Comparison of ENCODE assay signal across 8 cellular contexts in genomic region chr17:77449908-77450741, GRCh38.
DNase-seq lines count a peak whose midpoint lies in the region; ATAC-seq lines count a peak whose summit lies in the region.

No MANE protein-coding gene starts in this region.

- DNase-seq in stimulated activated CD4-positive, alpha-beta T cell treated with anti-CD3 and anti-CD28 coated beads, Interleukin-12 subunit alpha, Interleukin-12 subunit beta, amount 100 ng/mL, for 4 hours: peak; percentile 78
- no peak for DNase-seq in stimulated activated CD4-positive, alpha-beta T cell treated with anti-CD3 and anti-CD28 coated beads, Interleukin-2, amount 100 ng/mL, for 48 hours
- no peak for DNase-seq in activated CD8-positive, alpha-beta T cell treated with anti-CD3 and anti-CD28 coated beads, Interleukin-2, amount 10 ng/mL, durations not matched to agents 7 days and 5 days
- peak; percentile 70 for DNase-seq in myocyte (ENCODE audit: low read depth)
- no peak for DNase-seq in NCI-H1048 (lab: John Stamatoyannopoulos, UW)

- ATAC-seq in activated CD8-positive, alpha-beta T cell treated with anti-CD3 and anti-CD28 coated beads, Interleukin-2, amount 10 ng/mL, durations not matched to agents 7 days and 5 days: no peak
- ATAC-seq in GM19395 (IDR thresholded peaks at IDR 0.05; ENCODE audit: unreplicated experiment): no peak

- peak overlapping the region; percentile 40 to 43 for H3K4me3 ChIP-seq in esophagus (ENCODE audit: low read depth in 1 of 2, low read length in 2 of 2)

- peak overlapping the region; percentile 92 to 93 for H3K27ac ChIP-seq in esophagus (ENCODE audit: low read depth in 2 of 2, low read length in 1 of 2)
- peak overlapping the region; percentile 91 for H3K27ac ChIP-seq in temporal lobe (ENCODE audit: low read depth, low read length)

- H3K36me3 ChIP-seq in esophagus (ENCODE audit: control insufficient read depth in 2 of 2, insufficient read depth in 2 of 2, low read length in 1 of 2): peaks cover 0 to 4% of the 10 kb centered on the region in 2 donors

- POLR2A ChIA-PET in activated CD8-positive, alpha-beta T cell treated with anti-CD3 and anti-CD28 coated beads, Interleukin-2, amount 10 ng/mL, durations not matched to agents 7 days and 5 days (lab: Charles Lee): interaction anchor here (0.7 to 8.5 kb wide), 7 partner anchors 8 to 74 kb away, joined by 3 to 169 read pairs (median 4); no protein-coding TSS in a partner anchor

- peaks cover 71% of the 10 kb centered on the region for H3K36me3 Mint-ChIP-seq in activated CD8-positive, alpha-beta T cell treated with anti-CD3 and anti-CD28 coated beads, Interleukin-2, amount 10 ng/mL, durations not matched to agents 7 days and 5 days (ENCODE audit: low read depth)

- peak overlapping the region; percentile 85 for H3K4me3 Mint-ChIP-seq in activated CD8-positive, alpha-beta T cell treated with anti-CD3 and anti-CD28 coated beads, Interleukin-2, amount 10 ng/mL, durations not matched to agents 7 days and 5 days

- peak overlapping the region; percentile 93 for H3K27ac Mint-ChIP-seq in activated CD8-positive, alpha-beta T cell treated with anti-CD3 and anti-CD28 coated beads, Interleukin-2, amount 10 ng/mL, durations not matched to agents 7 days and 5 days

- CTCF ChIA-PET in activated CD8-positive, alpha-beta T cell treated with anti-CD3 and anti-CD28 coated beads, Interleukin-2, amount 10 ng/mL, durations not matched to agents 7 days and 5 days (lab: Charles Lee): interaction anchor here (0.9 to 6.4 kb wide), 7 partner anchors 8 to 118 kb away, joined by 3 to 55 read pairs (median 28); no protein-coding TSS in a partner anchor

- H3K27me3 Mint-ChIP-seq in activated CD8-positive, alpha-beta T cell treated with anti-CD3 and anti-CD28 coated beads, Interleukin-2, amount 10 ng/mL, durations not matched to agents 7 days and 5 days (ENCODE audit: low read depth): no peaks in the 10 kb centered on the region

- H3K9me3 ChIP-seq in esophagus (ENCODE audit: control insufficient read depth in 2 of 2, insufficient read depth in 1 of 2, low read depth in 1 of 2, low read length in 1 of 2): no peaks in the 10 kb centered on the region

- no peaks in the 10 kb centered on the region for H3K9me3 Mint-ChIP-seq in activated CD8-positive, alpha-beta T cell treated with anti-CD3 and anti-CD28 coated beads, Interleukin-2, amount 10 ng/mL, durations not matched to agents 7 days and 5 days (ENCODE audit: insufficient read depth)

- WGBS in esophagus, 2 donors: 10 to 21% methylated on average over 23 of the region's 23 CpGs

- peaks cover 27 to 48% of the 10 kb centered on the region in 2 donors for H3K4me1 ChIP-seq in esophagus (ENCODE audit: control insufficient read depth in 2 of 2, insufficient read depth in 2 of 2, low read length in 1 of 2)

- peaks cover 69% of the 10 kb centered on the region for H3K4me1 Mint-ChIP-seq in activated CD8-positive, alpha-beta T cell treated with anti-CD3 and anti-CD28 coated beads, Interleukin-2, amount 10 ng/mL, durations not matched to agents 7 days and 5 days (ENCODE audit: low read depth)

- H3K27me3 ChIP-seq in esophagus (ENCODE audit: control insufficient read depth in 1 of 2, insufficient read depth in 2 of 2, low read length in 2 of 2): no peaks in the 10 kb centered on the region

Comparison
In these comparisons a context has a peak if more than half of its experiments do, and no peak if none do; other contexts are left out.
1. DNase-seq: peak in stimulated activated CD4-positive, alpha-beta T cell treated with anti-CD3 and anti-CD28 coated beads, Interleukin-12 subunit alpha, Interleukin-12 subunit beta, amount 100 ng/mL, for 4 hours (single experiment) and myocyte (single experiment); none in stimulated activated CD4-positive, alpha-beta T cell treated with anti-CD3 and anti-CD28 coated beads, Interleukin-2, amount 100 ng/mL, for 48 hours (0 of 2), activated CD8-positive, alpha-beta T cell treated with anti-CD3 and anti-CD28 coated beads, Interleukin-2, amount 10 ng/mL, durations not matched to agents 7 days and 5 days (single experiment) and NCI-H1048 (single experiment).